In the genomic region with DNA sequence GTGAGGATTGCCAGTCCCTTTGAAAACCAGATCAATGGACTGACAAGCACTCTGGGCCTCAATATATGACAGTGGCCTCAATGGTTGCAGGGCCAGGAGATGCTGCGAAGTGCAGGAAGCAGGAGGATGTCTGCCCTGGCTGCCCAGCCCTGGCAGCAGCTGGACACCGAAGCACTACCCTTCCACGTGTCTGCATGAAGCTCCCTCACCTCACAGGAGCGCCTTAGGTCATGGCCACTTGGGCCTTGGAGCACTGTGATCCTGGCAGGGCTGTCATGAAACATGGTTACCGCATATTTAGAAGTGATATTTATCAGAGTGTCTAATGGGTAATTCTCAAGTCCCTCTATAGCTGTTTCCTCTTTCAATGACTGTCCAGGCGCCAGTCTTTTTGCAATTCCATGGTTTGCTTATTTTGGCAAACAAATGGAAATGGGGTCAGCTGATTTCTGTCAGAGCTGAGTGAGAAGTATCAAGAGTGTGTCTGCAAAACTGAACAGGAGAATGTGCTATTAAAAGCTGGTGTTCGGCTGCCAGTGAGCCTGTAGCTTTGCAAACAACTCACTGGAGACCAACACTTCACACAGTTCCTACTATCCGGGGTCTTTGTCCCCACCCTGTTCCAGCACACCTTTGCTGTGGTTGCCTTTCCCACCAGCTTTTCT, we compare ENCODE assay signal across 16 cellular contexts.
DNase-seq lines count a peak whose midpoint lies in the region; ATAC-seq and TF ChIP-seq lines count a peak whose summit lies in the region.
"Had no signal": no experiment of that assay in that cellular context is flagged by ENCODE, and none has a peak within 500 bp of the region (broad histone marks: within the 10 kb centered on the region; RNA-seq: fewer than 3 reads in every experiment).

No MANE protein-coding gene starts in this region.

- no peak for TF ChIP-seq CTCF in Loucy (conservative IDR thresholded peaks at IDR 0.05; ENCODE audit: low read length)

- DNase-seq in DMS79 (lab: John Stamatoyannopoulos, UW) (peak; percentile 91), NCI-H69 (lab: John Stamatoyannopoulos, UW) (peak; percentile 34), left ventricle myocardium superior (peak; percentile 59), NCI-H1694 (lab: John Stamatoyannopoulos, UW) (no peak), hippocampal formation (lab: John Stamatoyannopoulos, UW) (no peak)
- DNase-seq: EL, HFFc6, NCI-H1048, NCI-H2171 treated with DMSO at 0.1 percent for 48 hours, NCI-H524, SHP77 treated with DMSO at 0.1 percent for 48 hours, T-helper 17 cell had no signal

- H3K27me3 ChIP-seq in Loucy (ENCODE audit: insufficient read depth, low read length, poor library complexity, severe bottlenecking), result no peaks in the 10 kb centered on the region

- no peaks in the 10 kb centered on the region for H3K79me2 ChIP-seq in Loucy (ENCODE audit: insufficient read depth, low read length)

- H3K9me2 ChIP-seq in Loucy (replicated peaks; ENCODE audit: low read depth, low read length), result no peaks in the 10 kb centered on the region

- H3F3A ChIP-seq in Loucy (ENCODE audit: low read depth), result 0 out of 2 replicates have a peak, but pooled peaks cover 3% of the 10 kb centered on the region

- no peak overlapping the region for H3K4me2 ChIP-seq in Loucy (ENCODE audit: low read depth, low read length, poor library complexity, severe bottlenecking)

- no peaks in the 10 kb centered on the region for H4K20me1 ChIP-seq in Loucy (ENCODE audit: insufficient read depth, low read length, poor library complexity, severe bottlenecking)

- H3K9ac ChIP-seq in Loucy (ENCODE audit: low read depth, low read length, poor library complexity, severe bottlenecking), result peak overlapping the region; percentile 39

- intact Hi-C loops in left ventricle myocardium superior (cut with micrococcal nuclease), result no loop called here

- peaks cover 44% of the 10 kb centered on the region for H3K4me1 ChIP-seq in Loucy (ENCODE audit: insufficient read depth, low read length, poor library complexity, severe bottlenecking)

- H2AFZ ChIP-seq in Loucy (ENCODE audit: low read length), result peak overlapping the region; percentile 49; the same call in 1 of the 2 replicates

- no peak overlapping the region for H3K4me3 ChIP-seq in Loucy (ENCODE audit: low read length, poor library complexity, severe bottlenecking)
- H3K4me3 ChIP-seq: K562 had no signal

- peak; percentile 95 for ATAC-seq in left ventricle myocardium superior
- no peak for ATAC-seq in HG02588 (IDR thresholded peaks at IDR 0.05; ENCODE audit: unreplicated experiment)
- ATAC-seq in HG03039 (IDR thresholded peaks at IDR 0.05; ENCODE audit: unreplicated experiment), result no peak
- ATAC-seq: K562, T-helper 17 cell had no signal

- no peaks in the 10 kb centered on the region for H3K9me3 ChIP-seq in Loucy (ENCODE audit: insufficient read depth, low read depth, low read length)

- no peaks in the 10 kb centered on the region for H3K36me3 ChIP-seq in Loucy (ENCODE audit: insufficient read depth, low read length)

Comparison
In these comparisons a context has a peak if more than half of its experiments do, and no peak if none do; other contexts are left out.
1. DNase-seq: peak in DMS79 (single experiment), NCI-H69 (single experiment) and left ventricle myocardium superior (single experiment); none in NCI-H1694 (single experiment) and hippocampal formation (0 of 2).